Comparison of ENCODE assay signal across 8 cellular contexts in genomic region chr11:17354070-17354924, GRCh38. TPM values are rescaled to one million over a fixed set of nuclear protein-coding genes. Genes with fewer than 3 reads are reported as not detected.
A peak's percentile ranks its signal among the peaks of the same experiment; 100 is the strongest.
DNase-seq lines count a peak whose midpoint lies in the region; ATAC-seq lines count a peak whose summit lies in the region.

No MANE protein-coding gene starts in this region.

- H3K27me3 ChIP-seq in CD8-positive, alpha-beta memory T cell (ENCODE audit: insufficient read depth, low read length, poor library complexity, severe bottlenecking) = no peaks in the 10 kb centered on the region

- H3K9me3 ChIP-seq in CD8-positive, alpha-beta memory T cell (ENCODE audit: low read length) = no peaks in the 10 kb centered on the region

- peak overlapping the region; percentile 90 to 97 (median 93) for H3K4me3 Mint-ChIP-seq in CD8-positive, alpha-beta memory T cell
- H3K4me3 Mint-ChIP-seq in T-helper 1 cell treated with Interleukin-12 subunit alpha and Interleukin-12 subunit beta and Interleukin-4 antibody, amounts not matched to agents 30 μg/mL and 1 μg/mL, for 36 hours = peak overlapping the region; percentile 86

- peaks cover 30 to 44% (median 31%) of the 10 kb centered on the region in 3 donors for H3K4me1 Mint-ChIP-seq in CD8-positive, alpha-beta memory T cell
- peaks cover 28% of the 10 kb centered on the region for H3K4me1 Mint-ChIP-seq in T-helper 1 cell treated with Interleukin-12 subunit alpha and Interleukin-12 subunit beta and Interleukin-4 antibody, amounts not matched to agents 30 μg/mL and 1 μg/mL, for 36 hours (ENCODE audit: low read depth)

- peaks cover 0 to 5% (median 0%) of the 10 kb centered on the region in 5 donors for H3K9me3 Mint-ChIP-seq in CD8-positive, alpha-beta memory T cell
- no peaks in the 10 kb centered on the region for H3K9me3 Mint-ChIP-seq in T-helper 1 cell treated with Interleukin-12 subunit alpha and Interleukin-12 subunit beta and Interleukin-4 antibody, amounts not matched to agents 30 μg/mL and 1 μg/mL, for 36 hours

- ATAC-seq in GM21825 (IDR thresholded peaks at IDR 0.05; ENCODE audit: unreplicated experiment) (peak; percentile 45), HG02588 (IDR thresholded peaks at IDR 0.05; ENCODE audit: unreplicated experiment) (no peak)

- H3K27me3 Mint-ChIP-seq in CD8-positive, alpha-beta memory T cell = no peaks in the 10 kb centered on the region
- H3K27me3 Mint-ChIP-seq in T-helper 1 cell treated with Interleukin-12 subunit alpha and Interleukin-12 subunit beta and Interleukin-4 antibody, amounts not matched to agents 30 μg/mL and 1 μg/mL, for 36 hours (ENCODE audit: low read depth) = peaks cover 47% of the 10 kb centered on the region

- peak overlapping the region; percentile 56 to 99 (median 94) for H3K27ac Mint-ChIP-seq in CD8-positive, alpha-beta memory T cell
- H3K27ac Mint-ChIP-seq in T-helper 1 cell treated with Interleukin-12 subunit alpha and Interleukin-12 subunit beta and Interleukin-4 antibody, amounts not matched to agents 30 μg/mL and 1 μg/mL, for 36 hours = no peak overlapping the region

- CTCF ChIA-PET in CD8-positive, alpha-beta memory T cell (lab: Charles Lee) = interaction anchor here (0.7 to 2.1 kb wide), 20 partner anchors 9 to 150 kb away, joined by 3 to 12 read pairs (median 3); partner anchors contain the start of gene KCNJ11

- peaks cover 15% of the 10 kb centered on the region for H3K4me1 ChIP-seq in CD8-positive, alpha-beta memory T cell (ENCODE audit: insufficient read depth, low read length)

- no peaks in the 10 kb centered on the region for H3K36me3 ChIP-seq in CD8-positive, alpha-beta memory T cell (ENCODE audit: insufficient read depth, low read length)

- POLR2A ChIA-PET in CD8-positive, alpha-beta memory T cell (lab: Charles Lee) = interaction anchor here (0.6 to 1.6 kb wide), 5 partner anchors 25 to 276 kb away, joined by 3 to 13 read pairs (median 5); partner anchors contain the start of genes NUCB2, PIK3C2A and RPS13

- H3K36me3 Mint-ChIP-seq in CD8-positive, alpha-beta memory T cell = peaks cover 2 to 13% (median 8%) of the 10 kb centered on the region in 3 donors
- H3K36me3 Mint-ChIP-seq in T-helper 1 cell treated with Interleukin-12 subunit alpha and Interleukin-12 subunit beta and Interleukin-4 antibody, amounts not matched to agents 30 μg/mL and 1 μg/mL, for 36 hours (ENCODE audit: low read depth) = peaks cover 7% of the 10 kb centered on the region

- DNase-seq in CD8-positive, alpha-beta memory T cell = peak; percentile 28 to 72 (median 59)
- DNase-seq in NCI-H1436 treated with DMSO at 0.1 percent for 48 hours (lab: John Stamatoyannopoulos, UW) (peak; percentile 35), astrocyte of the hippocampus (ENCODE audit: low read depth, low spot score) (peak; percentile 79), skeletal muscle cell (ENCODE audit: low read depth) (peak; percentile 30)

- H3K4me3 ChIP-seq in CD8-positive, alpha-beta memory T cell (ENCODE audit: low read length) = peak overlapping the region; percentile 54
- H3K4me3 ChIP-seq in iPS-11a (ENCODE audit: low read depth, low read length) (peak overlapping the region; percentile 39), skeletal muscle cell (ENCODE audit: low read depth, low read length) (peak overlapping the region; percentile 74)

- H3K27ac ChIP-seq in CD8-positive, alpha-beta memory T cell (ENCODE audit: low read depth, low read length) = no peak overlapping the region

RNA-seq across cellular contexts. Expression of gene NCR3LG1, which starts 2.7 kb away (rescaled TPM):
- 1 to 10 TPM; 5.9 to 6.0 TPM for total RNA-seq in CD8-positive, alpha-beta memory T cell
- polyA plus RNA-seq in CD8-positive, alpha-beta memory T cell = 0.03 TPM

RNA-seq across cellular contexts. Expression of gene KCNJ11, which starts 34.2 kb away (rescaled TPM):
- under 1 TPM; 0.53 to 0.95 TPM for total RNA-seq in CD8-positive, alpha-beta memory T cell
- polyA plus RNA-seq in CD8-positive, alpha-beta memory T cell = 0.09 TPM
